In genomic region chr1:192706936-192707335, GRCh38 we compare ENCODE assay signal across 24 cellular contexts.
"Had no signal": no experiment of that assay in that cellular context is flagged by ENCODE, and none has a peak within 500 bp of the region (broad histone marks: within the 10 kb centered on the region; RNA-seq: fewer than 3 reads in every experiment).

No MANE protein-coding gene starts in this region.

- H3K4me3 Mint-ChIP-seq: activated CD4-positive, alpha-beta memory T cell treated with anti-CD3 and anti-CD28 coated beads for 36 hours; activated CD4-positive, alpha-beta T cell treated with anti-CD3 and anti-CD28 coated beads, Interleukin-2, amount 10 ng/mL, durations not matched to agents 24 days and 14 days; activated naive CD4-positive, alpha-beta T cell treated with anti-CD3 and anti-CD28 coated beads for 36 hours; activated naive CD8-positive, alpha-beta T cell; activated T-cell treated with anti-CD3 and anti-CD28 coated beads, Interleukin-2, amount 50 U/mL, for 4 hours; central memory CD8-positive, alpha-beta T cell; T-helper 1 cell treated with Interleukin-12 subunit alpha and Interleukin-12 subunit beta and Interleukin-4 antibody, amounts not matched to agents 30 μg/mL and 1 μg/mL, for 36 hours had no signal

- H3K4me1 Mint-ChIP-seq: activated CD4-positive, alpha-beta T cell treated with anti-CD3 and anti-CD28 coated beads, Interleukin-2, amount 10 ng/mL, durations not matched to agents 24 days and 14 days had no signal

- H3K36me3 ChIP-seq: MG63, Peyer's patch, SJSA1 had no signal

- H3K36me3 Mint-ChIP-seq: activated CD4-positive, alpha-beta memory T cell treated with anti-CD3 and anti-CD28 coated beads for 36 hours; activated naive CD8-positive, alpha-beta T cell had no signal

- H3K27me3 Mint-ChIP-seq: activated CD4-positive, alpha-beta T cell treated with anti-CD3 and anti-CD28 coated beads, Interleukin-2, amount 10 ng/mL, durations not matched to agents 24 days and 14 days; central memory CD8-positive, alpha-beta T cell had no signal

- H3K9me3 Mint-ChIP-seq: activated CD4-positive, alpha-beta memory T cell treated with anti-CD3 and anti-CD28 coated beads for 36 hours; activated CD4-positive, alpha-beta T cell treated with anti-CD3 and anti-CD28 coated beads, Interleukin-2, amount 10 ng/mL, durations not matched to agents 24 days and 14 days; activated naive CD4-positive, alpha-beta T cell treated with anti-CD3 and anti-CD28 coated beads for 36 hours; activated T-cell treated with anti-CD3 and anti-CD28 coated beads, Interleukin-2, amount 50 U/mL, for 4 hours; central memory CD8-positive, alpha-beta T cell; T-helper 1 cell treated with Interleukin-12 subunit alpha and Interleukin-12 subunit beta and Interleukin-4 antibody, amounts not matched to agents 30 μg/mL and 1 μg/mL, for 36 hours had no signal

- H3K9me3 ChIP-seq: body of pancreas, MG63, Peyer's patch, SJSA1 had no signal

- H3K9ac ChIP-seq: KMS-11 had no signal

- H3K27me3 ChIP-seq: body of pancreas, MG63, Peyer's patch, SJSA1 had no signal

- H3K27ac Mint-ChIP-seq: activated CD4-positive, alpha-beta memory T cell treated with anti-CD3 and anti-CD28 coated beads for 36 hours; activated CD4-positive, alpha-beta T cell treated with anti-CD3 and anti-CD28 coated beads, Interleukin-2, amount 10 ng/mL, durations not matched to agents 24 days and 14 days; activated naive CD4-positive, alpha-beta T cell treated with anti-CD3 and anti-CD28 coated beads for 36 hours; activated naive CD8-positive, alpha-beta T cell; T-helper 1 cell treated with Interleukin-12 subunit alpha and Interleukin-12 subunit beta and Interleukin-4 antibody, amounts not matched to agents 30 μg/mL and 1 μg/mL, for 36 hours had no signal

- DNase-seq: activated CD4-positive, alpha-beta memory T cell treated with anti-CD3 and anti-CD28 coated beads for 36 hours; activated CD4-positive, alpha-beta T cell treated with anti-CD3 and anti-CD28 coated beads, Interleukin-2, amount 10 ng/mL, durations not matched to agents 24 days and 14 days; activated CD4-positive, CD25-positive, alpha-beta regulatory T cell treated with anti-CD3 and anti-CD28 coated beads, Interleukin-2, amount 50 U/mL, for 72 hours; activated CD8-positive, alpha-beta memory T cell treated with anti-CD3 and anti-CD28 coated beads for 24 hours; activated gamma-delta T cell; activated naive CD4-positive, alpha-beta T cell treated with anti-CD3 and anti-CD28 coated beads for 36 hours; activated T-cell treated with anti-CD3 and anti-CD28 coated beads, Interleukin-2, amount 50 U/mL, for 4 hours; body of pancreas; MG63; MV-4-11; NCI-H1092 treated with DMSO at 0.1 percent for 48 hours; NCI-H1417 treated with DMSO at 0.1 percent for 48 hours; NCI-H1694 treated with DMSO at 0.1 percent for 48 hours; NCI-H2029 treated with DMSO at 0.1 percent for 48 hours; NCI-H510A treated with DMSO at 0.1 percent for 48 hours; NCI-H69; Peyer's patch; SHP77; SW 1271 had no signal

- H3K4me1 ChIP-seq: SJSA1 had no signal

- H3K4me3 ChIP-seq: body of pancreas, MG63, Peyer's patch, SJSA1 had no signal

- H3K27ac ChIP-seq: body of pancreas, KMS-11, Peyer's patch, SJSA1 had no signal
